18 cellular contexts compared by ENCODE assay signal in genomic region chrX:87895421-87895820, GRCh38.
DNase-seq lines count a peak whose midpoint lies in the region; ATAC-seq lines count a peak whose summit lies in the region.
"Had no signal": no experiment of that assay in that cellular context is flagged by ENCODE, and none has a peak within 500 bp of the region (broad histone marks: within the 10 kb centered on the region; RNA-seq: fewer than 3 reads in every experiment).

No MANE protein-coding gene starts in this region.

- no peak overlapping the region for H3K4me3 ChIP-seq in CD8-positive, alpha-beta memory T cell (ENCODE audit: low read length)
- H3K4me3 ChIP-seq: BLaER1, GM23248, HAP-1 had no signal

- H3K9me3 Mint-ChIP-seq in CD8-positive, alpha-beta memory T cell: no peaks in the 10 kb centered on the region
- H3K9me3 Mint-ChIP-seq: CD14-positive monocyte; CD4-positive, alpha-beta memory T cell had no signal

- CTCF ChIA-PET in CD8-positive, alpha-beta memory T cell (lab: Charles Lee): no interaction called here

- peak; percentile 37 for ATAC-seq in GM18499 (IDR thresholded peaks at IDR 0.05; ENCODE audit: insufficient read depth, unreplicated experiment)
- peak; percentile 31 for ATAC-seq in GM18873 (IDR thresholded peaks at IDR 0.05; ENCODE audit: low FRiP score, unreplicated experiment)
- ATAC-seq in HG02870 (IDR thresholded peaks at IDR 0.05; ENCODE audit: unreplicated experiment): peak; percentile 56
- ATAC-seq in HG03571 (IDR thresholded peaks at IDR 0.05; ENCODE audit: unreplicated experiment): no peak

- peak; percentile 1 for DNase-seq in left kidney (ENCODE audit: low read depth, low spot score)
- no peak for DNase-seq in NCI-H446 treated with DMSO at 0.1 percent for 48 hours (lab: John Stamatoyannopoulos, UW)
- no peak for DNase-seq in CD8-positive, alpha-beta memory T cell
- DNase-seq in NOMO-1 treated with DMSO at 0.1 percent for 48 hours (lab: John Stamatoyannopoulos, UW; ENCODE audit: unreplicated experiment): no peak
- DNase-seq: 8988T; Calu3; CD4-positive, alpha-beta memory T cell; DMS79 treated with DMSO at 0.1 percent for 48 hours; GF-D8; GM23248 had no signal

- no peaks in the 10 kb centered on the region for H3K36me3 Mint-ChIP-seq in CD8-positive, alpha-beta memory T cell
- H3K36me3 Mint-ChIP-seq: CD14-positive monocyte; CD4-positive, alpha-beta memory T cell had no signal

- H3K9me3 ChIP-seq in CD8-positive, alpha-beta memory T cell (ENCODE audit: low read length): no peaks in the 10 kb centered on the region
- H3K9me3 ChIP-seq: BLaER1, HAP-1 had no signal

- H3K4me1 Mint-ChIP-seq in CD8-positive, alpha-beta memory T cell: peaks cover 3 to 15% (median 4%) of the 10 kb centered on the region in 3 donors
- H3K4me1 Mint-ChIP-seq: CD14-positive monocyte had no signal

- POLR2A ChIA-PET in CD8-positive, alpha-beta memory T cell (lab: Charles Lee): no interaction called here

- H3K4me1 ChIP-seq in CD8-positive, alpha-beta memory T cell (ENCODE audit: insufficient read depth, low read length): no peaks in the 10 kb centered on the region
- H3K4me1 ChIP-seq: BLaER1, HAP-1 had no signal

- no peaks in the 10 kb centered on the region for H3K27me3 Mint-ChIP-seq in CD8-positive, alpha-beta memory T cell
- H3K27me3 Mint-ChIP-seq: CD4-positive, alpha-beta memory T cell had no signal

- H3K27ac ChIP-seq in CD8-positive, alpha-beta memory T cell (ENCODE audit: low read depth, low read length): no peak overlapping the region
- H3K27ac ChIP-seq: BLaER1, GM23248, KMS-11 had no signal

- H3K36me3 ChIP-seq in CD8-positive, alpha-beta memory T cell (ENCODE audit: insufficient read depth, low read length): no peaks in the 10 kb centered on the region
- H3K36me3 ChIP-seq: BLaER1, HAP-1 had no signal

- peak overlapping the region in 1 of 8 donors; percentile 75 for H3K27ac Mint-ChIP-seq in CD8-positive, alpha-beta memory T cell
- H3K27ac Mint-ChIP-seq: CD14-positive monocyte; CD4-positive, alpha-beta memory T cell had no signal

- H3K27me3 ChIP-seq in CD8-positive, alpha-beta memory T cell (ENCODE audit: insufficient read depth, low read length, poor library complexity, severe bottlenecking): no peaks in the 10 kb centered on the region

- H3K4me3 Mint-ChIP-seq in CD8-positive, alpha-beta memory T cell: no peak overlapping the region
- H3K4me3 Mint-ChIP-seq: CD14-positive monocyte; CD4-positive, alpha-beta memory T cell had no signal
